Comparison of ENCODE assay signal across 21 cellular contexts in the genomic region with DNA sequence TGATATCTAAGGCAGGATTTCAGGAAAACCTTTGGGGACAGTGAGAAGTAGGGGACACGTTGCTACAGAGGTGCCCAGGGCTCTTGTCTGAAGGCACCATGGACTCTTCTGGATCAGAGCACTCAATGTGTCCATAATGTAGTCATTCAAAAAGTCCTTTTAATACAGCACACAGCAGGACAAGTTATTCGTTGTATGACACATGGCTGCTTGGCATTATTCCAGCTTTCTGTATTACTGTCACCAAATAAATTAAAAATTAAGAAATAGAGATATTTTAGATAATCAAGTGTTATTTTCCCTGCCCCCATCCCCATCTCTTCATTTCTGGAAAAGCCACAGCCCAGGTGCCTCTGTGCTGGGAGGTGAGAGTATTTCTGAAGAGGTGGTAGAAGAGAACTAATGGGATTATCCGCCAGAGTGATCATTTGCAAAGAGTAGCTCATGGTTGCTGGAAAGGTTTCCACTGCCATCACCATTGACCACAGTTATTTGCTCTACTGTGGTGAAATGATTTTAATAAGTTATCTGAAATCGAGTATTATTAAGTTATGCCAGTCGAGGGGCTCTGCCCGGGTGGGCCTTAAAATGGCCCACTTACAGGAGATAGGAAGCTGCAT.
A peak's percentile ranks its signal among the peaks of the same experiment; 100 is the strongest.
DNase-seq lines count a peak whose midpoint lies in the region; ATAC-seq, FAIRE-seq and TF ChIP-seq lines count a peak whose summit lies in the region.
"Had no signal": no experiment of that assay in that cellular context is flagged by ENCODE, and none has a peak within 500 bp of the region (broad histone marks: within the 10 kb centered on the region; RNA-seq: fewer than 3 reads in every experiment).

No MANE protein-coding gene starts in this region.

- no peak overlapping the region for H3K27ac Mint-ChIP-seq in activated CD8-positive, alpha-beta T cell treated with anti-CD3 and anti-CD28 coated beads, Interleukin-2, amount 10 ng/mL, durations not matched to agents 7 days and 5 days
- H3K27ac Mint-ChIP-seq in activated CD8-positive, alpha-beta T cell treated with anti-CD3 and anti-CD28 coated beads for 36 hours, result no peak overlapping the region
- H3K27ac Mint-ChIP-seq in astrocyte (ENCODE audit: unreplicated experiment), result peak overlapping the region; percentile 91
- H3K27ac Mint-ChIP-seq in activated naive CD4-positive, alpha-beta T cell treated with anti-CD3 and anti-CD28 coated beads for 36 hours, result no peak overlapping the region
- H3K27ac Mint-ChIP-seq: activated naive CD8-positive, alpha-beta T cell treated with anti-CD3 and anti-CD28 coated beads, Interleukin-2, amount 10 ng/mL, durations not matched to agents 7 days and 5 days; activated T-helper 1 cell treated with anti-CD3 and anti-CD28 coated beads, Interleukin-12 subunit alpha, Interleukin-12 subunit beta, Interleukin-2, Interleukin-4 antibody, amounts not matched to agents 30 ng/mL and 10 ng/mL and 1 ng/mL, durations not matched to agents 14 hours and 24 hours and 36 hours; CD4-positive, CD25-positive, alpha-beta regulatory T cell; natural killer cell; stimulated activated memory B cell treated with anti-CD40 and anti-IgM and Interleukin-4, amounts not matched to agents 10 μg/mL and 1 μg/mL and 100 μg/mL, for 72 hours had no signal

- no peaks in the 10 kb centered on the region for H3K36me3 Mint-ChIP-seq in activated CD8-positive, alpha-beta T cell treated with anti-CD3 and anti-CD28 coated beads, Interleukin-2, amount 10 ng/mL, durations not matched to agents 7 days and 5 days (ENCODE audit: low read depth)
- H3K36me3 Mint-ChIP-seq in activated CD8-positive, alpha-beta T cell treated with anti-CD3 and anti-CD28 coated beads for 36 hours (ENCODE audit: low read depth), result no peaks in the 10 kb centered on the region
- H3K36me3 Mint-ChIP-seq in astrocyte (ENCODE audit: low read depth, unreplicated experiment), result no peaks in the 10 kb centered on the region
- H3K36me3 Mint-ChIP-seq in activated naive CD4-positive, alpha-beta T cell treated with anti-CD3 and anti-CD28 coated beads for 36 hours (ENCODE audit: low read depth), result no peaks in the 10 kb centered on the region
- H3K36me3 Mint-ChIP-seq: activated naive CD8-positive, alpha-beta T cell treated with anti-CD3 and anti-CD28 coated beads, Interleukin-2, amount 10 ng/mL, durations not matched to agents 7 days and 5 days; CD4-positive, CD25-positive, alpha-beta regulatory T cell; natural killer cell; stimulated activated memory B cell treated with anti-CD40 and anti-IgM and Interleukin-4, amounts not matched to agents 10 μg/mL and 1 μg/mL and 100 μg/mL, for 72 hours had no signal

- intact Hi-C loops in activated CD8-positive, alpha-beta T cell treated with anti-CD3 and anti-CD28 coated beads for 36 hours (cut with micrococcal nuclease), result no loop called here
- intact Hi-C loops in activated naive CD4-positive, alpha-beta T cell treated with anti-CD3 and anti-CD28 coated beads for 36 hours (cut with micrococcal nuclease), result no loop called here

- no peak overlapping the region for H2BK15ac ChIP-seq in mesendoderm (replicated peaks; ENCODE audit: low read depth)

- H3K27me3 ChIP-seq in astrocyte (ENCODE audit: insufficient read depth, low read length) (no peaks in the 10 kb centered on the region), mesendoderm (ENCODE audit: insufficient read depth, low read length, poor library complexity) (no peaks in the 10 kb centered on the region)

- peak overlapping the region; percentile 76 for H3K27ac ChIP-seq in astrocyte (ENCODE audit: low read depth, low read length)
- H3K27ac ChIP-seq in mesendoderm (ENCODE audit: low read depth, low read length), result no peak overlapping the region
- H3K27ac ChIP-seq: prostate gland, thoracic aorta had no signal

- peaks cover 5% of the 10 kb centered on the region for H3K27me3 Mint-ChIP-seq in activated CD8-positive, alpha-beta T cell treated with anti-CD3 and anti-CD28 coated beads, Interleukin-2, amount 10 ng/mL, durations not matched to agents 7 days and 5 days (ENCODE audit: low read depth)
- H3K27me3 Mint-ChIP-seq in activated CD8-positive, alpha-beta T cell treated with anti-CD3 and anti-CD28 coated beads for 36 hours, result peaks cover 2% of the 10 kb centered on the region
- no peaks in the 10 kb centered on the region for H3K27me3 Mint-ChIP-seq in astrocyte (ENCODE audit: low read depth, unreplicated experiment)
- peaks cover 2% of the 10 kb centered on the region for H3K27me3 Mint-ChIP-seq in activated naive CD4-positive, alpha-beta T cell treated with anti-CD3 and anti-CD28 coated beads for 36 hours (ENCODE audit: low read depth)
- H3K27me3 Mint-ChIP-seq: CD4-positive, CD25-positive, alpha-beta regulatory T cell; stimulated activated memory B cell treated with anti-CD40 and anti-IgM and Interleukin-4, amounts not matched to agents 10 μg/mL and 1 μg/mL and 100 μg/mL, for 72 hours had no signal

- H3K36me3 ChIP-seq in astrocyte (ENCODE audit: insufficient read depth, low read length), result no peaks in the 10 kb centered on the region
- H3K36me3 ChIP-seq in mesendoderm (ENCODE audit: control insufficient read depth, insufficient read depth, low read length), result no peaks in the 10 kb centered on the region
- H3K36me3 ChIP-seq: prostate gland, thoracic aorta had no signal

- no peak overlapping the region for H3K4me3 ChIP-seq in astrocyte (ENCODE audit: insufficient read depth, low read depth, low read length)
- no peak overlapping the region for H3K4me3 ChIP-seq in fibroblast of the aortic adventitia (ENCODE audit: low read depth, low read length)
- H3K4me3 ChIP-seq in mesendoderm (ENCODE audit: low read length), result no peak overlapping the region
- H3K4me3 ChIP-seq: prostate gland, thoracic aorta had no signal

- H3K4ac ChIP-seq in mesendoderm (ENCODE audit: low read depth, low read length), result no peak overlapping the region

- no CpG with 5 or more reads among the region's 6 CpGs for WGBS in mesendoderm (ENCODE audit: extremely low coverage, insufficient coverage, low lambda C conversion rate)

- POLR2A ChIA-PET in activated CD8-positive, alpha-beta T cell treated with anti-CD3 and anti-CD28 coated beads, Interleukin-2, amount 10 ng/mL, durations not matched to agents 7 days and 5 days (lab: Charles Lee), result no interaction called here
- POLR2A ChIA-PET in activated CD8-positive, alpha-beta T cell treated with anti-CD3 and anti-CD28 coated beads for 36 hours (lab: Charles Lee), result no interaction called here

- DNase-seq in activated CD8-positive, alpha-beta T cell treated with anti-CD3 and anti-CD28 coated beads, Interleukin-2, amount 10 ng/mL, durations not matched to agents 7 days and 5 days, result peak; percentile 1
- DNase-seq in activated CD8-positive, alpha-beta T cell treated with anti-CD3 and anti-CD28 coated beads for 36 hours, result no peak
- DNase-seq in astrocyte (ENCODE audit: low read depth) (peak; percentile 34), fibroblast of the aortic adventitia (ENCODE audit: low read depth) (peak; percentile 14), mesendoderm (no peak), omental fat pad (ENCODE audit: low spot score) (no peak), germinal center (ENCODE audit: low spot score) (no peak)
- DNase-seq in activated naive CD4-positive, alpha-beta T cell treated with anti-CD3 and anti-CD28 coated beads for 36 hours, result no peak
- DNase-seq: activated CD8-positive, alpha-beta memory T cell treated with anti-CD3 and anti-CD28 coated beads for 24 hours; activated naive CD8-positive, alpha-beta T cell treated with anti-CD3 and anti-CD28 coated beads, Interleukin-2, amount 10 ng/mL, durations not matched to agents 7 days and 5 days; CD4-positive, CD25-positive, alpha-beta regulatory T cell; central memory CD4-positive, alpha-beta T cell; DMS53; MM.1S; natural killer cell; T-helper 9 cell had no signal

- H3K4me2 ChIP-seq in astrocyte (ENCODE audit: low read length), result peak overlapping the region; percentile 26
- H3K4me2 ChIP-seq in mesendoderm (ENCODE audit: low read length), result no peak overlapping the region

- no peak overlapping the region for H3K23ac ChIP-seq in mesendoderm (ENCODE audit: low read length)

- H3K9ac ChIP-seq in astrocyte (ENCODE audit: low read length), result peak overlapping the region; percentile 57
- H3K9ac ChIP-seq in mesendoderm (ENCODE audit: low read length), result no peak overlapping the region

- no peak for TF ChIP-seq CTCF in activated CD8-positive, alpha-beta T cell treated with anti-CD3 and anti-CD28 coated beads for 36 hours (IDR thresholded peaks at IDR 0.05)
- TF ChIP-seq CTCF in astrocyte (IDR thresholded peaks at IDR 0.05; ENCODE audit: insufficient read depth, low read depth, low read length) (no peak), fibroblast of the aortic adventitia (IDR thresholded peaks at IDR 0.05; ENCODE audit: insufficient read depth, low read length) (no peak), omental fat pad (IDR thresholded peaks at IDR 0.05) (no peak)

- no peak for FAIRE-seq in astrocyte (lab: Jason Lieb, UNC)
- FAIRE-seq: HepG2 had no signal

- H3K79me1 ChIP-seq in mesendoderm (ENCODE audit: low read length), result no peaks in the 10 kb centered on the region

- H4K20me1 ChIP-seq in astrocyte (ENCODE audit: insufficient read depth, low read length), result no peaks in the 10 kb centered on the region

- CTCF ChIA-PET in activated CD8-positive, alpha-beta T cell treated with anti-CD3 and anti-CD28 coated beads, Interleukin-2, amount 10 ng/mL, durations not matched to agents 7 days and 5 days (lab: Charles Lee), result no interaction called here
- CTCF ChIA-PET in activated CD8-positive, alpha-beta T cell treated with anti-CD3 and anti-CD28 coated beads for 36 hours (lab: Charles Lee), result no interaction called here
- CTCF ChIA-PET in activated naive CD4-positive, alpha-beta T cell treated with anti-CD3 and anti-CD28 coated beads for 36 hours (lab: Charles Lee), result no interaction called here

- H3K56ac ChIP-seq in mesendoderm (ENCODE audit: low read length), result no peak overlapping the region

- no peak overlapping the region for H4K5ac ChIP-seq in mesendoderm (ENCODE audit: low read length)

- no peak overlapping the region for H2AK5ac ChIP-seq in mesendoderm (ENCODE audit: low read length)

- H3K9me3 Mint-ChIP-seq in activated CD8-positive, alpha-beta T cell treated with anti-CD3 and anti-CD28 coated beads, Interleukin-2, amount 10 ng/mL, durations not matched to agents 7 days and 5 days (ENCODE audit: insufficient read depth), result no peaks in the 10 kb centered on the region
- peaks cover 4% of the 10 kb centered on the region for H3K9me3 Mint-ChIP-seq in activated CD8-positive, alpha-beta T cell treated with anti-CD3 and anti-CD28 coated beads for 36 hours
- peaks cover 5% of the 10 kb centered on the region for H3K9me3 Mint-ChIP-seq in astrocyte (ENCODE audit: unreplicated experiment)
- peaks cover 11% of the 10 kb centered on the region for H3K9me3 Mint-ChIP-seq in activated naive CD4-positive, alpha-beta T cell treated with anti-CD3 and anti-CD28 coated beads for 36 hours
- H3K9me3 Mint-ChIP-seq: activated T-helper 1 cell treated with anti-CD3 and anti-CD28 coated beads, Interleukin-12 subunit alpha, Interleukin-12 subunit beta, Interleukin-2, Interleukin-4 antibody, amounts not matched to agents 30 ng/mL and 10 ng/mL and 1 ng/mL, durations not matched to agents 14 hours and 24 hours and 36 hours had no signal

- no peak overlapping the region for H2AFZ ChIP-seq in astrocyte (ENCODE audit: low read depth, low read length)

- no peak overlapping the region for H2BK5ac ChIP-seq in mesendoderm (ENCODE audit: low read length)

- no peaks in the 10 kb centered on the region for H3K4me1 Mint-ChIP-seq in activated CD8-positive, alpha-beta T cell treated with anti-CD3 and anti-CD28 coated beads, Interleukin-2, amount 10 ng/mL, durations not matched to agents 7 days and 5 days (ENCODE audit: low read depth)
- no peaks in the 10 kb centered on the region for H3K4me1 Mint-ChIP-seq in activated CD8-positive, alpha-beta T cell treated with anti-CD3 and anti-CD28 coated beads for 36 hours (ENCODE audit: low read depth)
- peaks cover 7% of the 10 kb centered on the region for H3K4me1 Mint-ChIP-seq in astrocyte (ENCODE audit: low read depth, unreplicated experiment)
- H3K4me1 Mint-ChIP-seq in activated naive CD4-positive, alpha-beta T cell treated with anti-CD3 and anti-CD28 coated beads for 36 hours (ENCODE audit: low read depth), result no peaks in the 10 kb centered on the region
- H3K4me1 Mint-ChIP-seq: activated naive CD8-positive, alpha-beta T cell treated with anti-CD3 and anti-CD28 coated beads, Interleukin-2, amount 10 ng/mL, durations not matched to agents 7 days and 5 days; CD4-positive, CD25-positive, alpha-beta regulatory T cell; stimulated activated memory B cell treated with anti-CD40 and anti-IgM and Interleukin-4, amounts not matched to agents 10 μg/mL and 1 μg/mL and 100 μg/mL, for 72 hours had no signal

- H4K8ac ChIP-seq in mesendoderm (ENCODE audit: low read depth, low read length), result no peak overlapping the region

- no peaks in the 10 kb centered on the region for H3K9me3 ChIP-seq in astrocyte (ENCODE audit: insufficient read depth, low read depth, low read length)
- H3K9me3 ChIP-seq: prostate gland, thoracic aorta had no signal

- H3K79me2 ChIP-seq in astrocyte (ENCODE audit: insufficient read depth, low read length) (no peaks in the 10 kb centered on the region), mesendoderm (ENCODE audit: control insufficient read depth, insufficient read depth, low read length) (no peaks in the 10 kb centered on the region)

- no peak overlapping the region for H3K4me3 Mint-ChIP-seq in activated CD8-positive, alpha-beta T cell treated with anti-CD3 and anti-CD28 coated beads, Interleukin-2, amount 10 ng/mL, durations not matched to agents 7 days and 5 days
- H3K4me3 Mint-ChIP-seq in activated CD8-positive, alpha-beta T cell treated with anti-CD3 and anti-CD28 coated beads for 36 hours, result no peak overlapping the region
- H3K4me3 Mint-ChIP-seq in astrocyte (ENCODE audit: unreplicated experiment), result no peak overlapping the region
- no peak overlapping the region for H3K4me3 Mint-ChIP-seq in activated naive CD4-positive, alpha-beta T cell treated with anti-CD3 and anti-CD28 coated beads for 36 hours
- H3K4me3 Mint-ChIP-seq: activated naive CD8-positive, alpha-beta T cell treated with anti-CD3 and anti-CD28 coated beads, Interleukin-2, amount 10 ng/mL, durations not matched to agents 7 days and 5 days; activated T-helper 1 cell treated with anti-CD3 and anti-CD28 coated beads, Interleukin-12 subunit alpha, Interleukin-12 subunit beta, Interleukin-2, Interleukin-4 antibody, amounts not matched to agents 30 ng/mL and 10 ng/mL and 1 ng/mL, durations not matched to agents 14 hours and 24 hours and 36 hours; CD4-positive, CD25-positive, alpha-beta regulatory T cell; natural killer cell; stimulated activated memory B cell treated with anti-CD40 and anti-IgM and Interleukin-4, amounts not matched to agents 10 μg/mL and 1 μg/mL and 100 μg/mL, for 72 hours had no signal

- H2BK120ac ChIP-seq in mesendoderm (ENCODE audit: low read depth, low read length), result no peak overlapping the region

- ATAC-seq in activated CD8-positive, alpha-beta T cell treated with anti-CD3 and anti-CD28 coated beads, Interleukin-2, amount 10 ng/mL, durations not matched to agents 7 days and 5 days, result no peak
- no peak for ATAC-seq in activated CD8-positive, alpha-beta T cell treated with anti-CD3 and anti-CD28 coated beads for 36 hours
- no peak for ATAC-seq in omental fat pad (ENCODE audit: low FRiP score)
- ATAC-seq: HepG2, natural killer cell had no signal

- H3K4me1 ChIP-seq in astrocyte (ENCODE audit: insufficient read depth, low read length) (peaks cover 26% of the 10 kb centered on the region), mesendoderm (ENCODE audit: control insufficient read depth, low read depth, low read length) (no peaks in the 10 kb centered on the region)
- H3K4me1 ChIP-seq: prostate gland had no signal

- no peak overlapping the region for H3K18ac ChIP-seq in mesendoderm (ENCODE audit: low read length)

Comparison
In these comparisons a context has a peak if more than half of its experiments do, and no peak if none do; other contexts are left out.
1. DNase-seq: peak in activated CD8-positive, alpha-beta T cell treated with anti-CD3 and anti-CD28 coated beads, Interleukin-2, amount 10 ng/mL, durations not matched to agents 7 days and 5 days (single experiment), astrocyte (single experiment) and fibroblast of the aortic adventitia (single experiment); none in activated CD8-positive, alpha-beta T cell treated with anti-CD3 and anti-CD28 coated beads for 36 hours (single experiment), mesendoderm (single experiment), omental fat pad (single experiment), activated naive CD4-positive, alpha-beta T cell treated with anti-CD3 and anti-CD28 coated beads for 36 hours (single experiment) and germinal center (single experiment).